In the genomic region with DNA sequence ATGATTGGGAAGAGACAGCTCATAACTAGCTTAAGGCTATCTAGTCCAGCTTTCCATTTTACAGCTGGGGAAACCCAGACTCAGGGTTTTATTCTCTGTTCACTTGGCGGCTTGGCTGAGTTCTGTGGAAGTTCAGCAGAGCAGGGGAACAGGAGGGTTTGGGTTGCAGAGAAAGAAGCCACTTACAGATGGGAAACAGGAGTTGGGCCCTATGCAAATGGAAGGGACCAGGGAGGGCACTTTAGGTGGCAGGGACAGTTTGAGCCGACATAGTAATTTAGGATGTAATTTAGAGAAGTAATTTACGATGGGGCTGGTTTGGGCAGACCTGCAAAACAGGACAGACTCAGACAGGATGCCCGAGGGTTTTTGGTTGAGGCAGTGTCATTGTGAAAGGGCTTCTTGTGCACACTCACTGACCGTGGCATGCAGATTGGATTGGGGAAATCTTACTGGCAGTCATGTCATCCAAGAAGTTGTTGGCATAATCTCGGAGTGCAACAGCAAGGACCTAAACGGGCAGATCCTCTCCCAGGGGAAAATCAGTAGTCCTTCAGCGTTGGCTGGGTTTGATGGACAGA, we compare ENCODE assay signal across 1 cellular context.
TF ChIP-seq lines count a peak whose summit lies in the region.

No MANE protein-coding gene starts in this region.

TF ChIP-seq in WTC11, 78 proteins besides CTCF, POLR2A, EP300 and RAD21 (continued from another document):
- TF ChIP-seq, protein P1, sequence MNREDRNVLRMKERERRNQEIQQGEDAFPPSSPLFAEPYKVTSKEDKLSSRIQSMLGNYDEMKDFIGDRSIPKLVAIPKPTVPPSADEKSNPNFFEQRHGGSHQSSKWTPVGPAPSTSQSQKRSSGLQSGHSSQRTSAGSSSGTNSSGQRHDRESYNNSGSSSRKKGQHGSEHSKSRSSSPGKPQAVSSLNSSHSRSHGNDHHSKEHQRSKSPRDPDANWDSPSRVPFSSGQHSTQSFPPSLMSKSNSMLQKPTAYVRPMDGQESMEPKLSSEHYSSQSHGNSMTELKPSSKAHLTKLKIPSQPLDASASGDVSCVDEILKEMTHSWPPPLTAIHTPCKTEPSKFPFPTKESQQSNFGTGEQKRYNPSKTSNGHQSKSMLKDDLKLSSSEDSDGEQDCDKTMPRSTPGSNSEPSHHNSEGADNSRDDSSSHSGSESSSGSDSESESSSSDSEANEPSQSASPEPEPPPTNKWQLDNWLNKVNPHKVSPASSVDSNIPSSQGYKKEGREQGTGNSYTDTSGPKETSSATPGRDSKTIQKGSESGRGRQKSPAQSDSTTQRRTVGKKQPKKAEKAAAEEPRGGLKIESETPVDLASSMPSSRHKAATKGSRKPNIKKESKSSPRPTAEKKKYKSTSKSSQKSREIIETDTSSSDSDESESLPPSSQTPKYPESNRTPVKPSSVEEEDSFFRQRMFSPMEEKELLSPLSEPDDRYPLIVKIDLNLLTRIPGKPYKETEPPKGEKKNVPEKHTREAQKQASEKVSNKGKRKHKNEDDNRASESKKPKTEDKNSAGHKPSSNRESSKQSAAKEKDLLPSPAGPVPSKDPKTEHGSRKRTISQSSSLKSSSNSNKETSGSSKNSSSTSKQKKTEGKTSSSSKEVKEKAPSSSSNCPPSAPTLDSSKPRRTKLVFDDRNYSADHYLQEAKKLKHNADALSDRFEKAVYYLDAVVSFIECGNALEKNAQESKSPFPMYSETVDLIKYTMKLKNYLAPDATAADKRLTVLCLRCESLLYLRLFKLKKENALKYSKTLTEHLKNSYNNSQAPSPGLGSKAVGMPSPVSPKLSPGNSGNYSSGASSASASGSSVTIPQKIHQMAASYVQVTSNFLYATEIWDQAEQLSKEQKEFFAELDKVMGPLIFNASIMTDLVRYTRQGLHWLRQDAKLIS (CRISPR knock-in tag; IDR thresholded peaks at IDR 0.05; ENCODE audit: borderline replicate concordance), result no peak
- no peak for TF ChIP-seq PRDM15 (CRISPR knock-in tag; IDR thresholded peaks at IDR 0.05)
- TF ChIP-seq ZNF219 (CRISPR knock-in tag; IDR thresholded peaks at IDR 0.05; ENCODE audit: borderline replicate concordance), result no peak
- no peak for TF ChIP-seq CREM (CRISPR knock-in tag; IDR thresholded peaks at IDR 0.05)
TF ChIP-seq in WTC11: peak in this region for 0.
